8 cellular contexts compared by ENCODE assay signal in genomic region chr10:17257466-17258321, GRCh38. TPM values are rescaled to one million over a fixed set of nuclear protein-coding genes. Genes with fewer than 3 reads are reported as not detected.
DNase-seq lines count a peak whose midpoint lies in the region; ATAC-seq and TF ChIP-seq lines count a peak whose summit lies in the region.

No MANE protein-coding gene starts in this region.

- no peak overlapping the region for H2AK5ac ChIP-seq in IMR-90 (ENCODE audit: low read depth, low read length)

- no peak overlapping the region for H2AK9ac ChIP-seq in IMR-90 (replicated peaks; ENCODE audit: low read depth, low read length, poor library complexity)

- peak overlapping the region; percentile 87 for H3K14ac ChIP-seq in IMR-90 (replicated peaks; ENCODE audit: low read depth, low read length)

- in situ Hi-C loops in IMR-90 (cut with MboI; ENCODE audit: low sequenced_read_pairs) (loop anchor here (5.0 to 25.0 kb wide), 2 partner anchors 415 to 1370 kb away; no protein-coding TSS in a partner anchor), SK-MEL-5 (cut with HindIII; ENCODE audit: low pct_unique_long_range_greater_than_20kb, low sequenced_read_pairs) (no loop called here)

- dilution Hi-C loops in IMR-90 (cut with HindIII; ENCODE audit: low sequenced_read_pairs, unreplicated experiment), result no loop called here

- peak overlapping the region; percentile 19 for H3K27ac Mint-ChIP-seq in Calu3 (ENCODE audit: unreplicated experiment)
- no peak overlapping the region for H3K27ac Mint-ChIP-seq in activated naive CD8-positive, alpha-beta T cell treated with anti-CD3 and anti-CD28 coated beads, Interleukin-2, amount 50 U/mL, for 24 hours

- no peaks in the 10 kb centered on the region for H3K79me1 ChIP-seq in IMR-90 (ENCODE audit: low read depth in 1 of 2, low read length in 2 of 2)

- H2AFZ ChIP-seq in IMR-90 (replicated peaks; ENCODE audit: low read length, poor library complexity), result peak overlapping the region; percentile 86

- H4K8ac ChIP-seq in IMR-90 (ENCODE audit: low read depth in 2 of 2, low read length in 2 of 2), result peak overlapping the region; percentile 29 to 89; a peak in 2 of 4 replicates

- intact Hi-C loops in Calu3 (cut with micrococcal nuclease; ENCODE audit: unreplicated experiment) (loop anchor here (1.0 to 2.0 kb wide), 3 partner anchors 55 to 429 kb away; no protein-coding TSS in a partner anchor), IMR-90 (cut with micrococcal nuclease) (loop anchor here (1.0 kb wide), 5 partner anchors 28 to 429 kb away; no protein-coding TSS in a partner anchor), left cardiac atrium (cut with DNase I) (loop anchor here (1.0 to 5.0 kb wide), 3 partner anchors 414 to 429 kb away; no protein-coding TSS in a partner anchor)

- peaks cover 9% of the 10 kb centered on the region for H3K4me1 Mint-ChIP-seq in Calu3 (ENCODE audit: low read depth, unreplicated experiment)
- peaks cover 10% of the 10 kb centered on the region for H3K4me1 Mint-ChIP-seq in activated naive CD8-positive, alpha-beta T cell treated with anti-CD3 and anti-CD28 coated beads, Interleukin-2, amount 50 U/mL, for 24 hours

- H3K4me3 ChIP-seq in IMR-90 (ENCODE audit: insufficient read depth, low read depth, low read length), result peak overlapping the region; percentile 37; the same call in 1 of the 2 replicates

- no peaks in the 10 kb centered on the region for H3K27me3 ChIP-seq in IMR-90 (ENCODE audit: control insufficient read depth, insufficient read depth, low read length)

- H3K27me3 Mint-ChIP-seq in Calu3 (ENCODE audit: unreplicated experiment), result peaks cover 23% of the 10 kb centered on the region
- H3K27me3 Mint-ChIP-seq in activated naive CD8-positive, alpha-beta T cell treated with anti-CD3 and anti-CD28 coated beads, Interleukin-2, amount 50 U/mL, for 24 hours, result peaks cover 1% of the 10 kb centered on the region

- peaks cover 4% of the 10 kb centered on the region for H3K9me3 Mint-ChIP-seq in Calu3 (ENCODE audit: low read depth, unreplicated experiment)
- peaks cover 13% of the 10 kb centered on the region for H3K9me3 Mint-ChIP-seq in activated naive CD8-positive, alpha-beta T cell treated with anti-CD3 and anti-CD28 coated beads, Interleukin-2, amount 50 U/mL, for 24 hours

- peak overlapping the region; percentile 72; the same call in 1 of the 2 replicates for H3K4ac ChIP-seq in IMR-90 (ENCODE audit: low read depth, low read length)

- CTCF ChIA-PET in Calu3 (lab: Charles Lee) (no interaction called here), IMR-90 (lab: Yijun Ruan, JAX) (interaction anchor here (0.7 to 1.7 kb wide), 4 partner anchors 22 to 429 kb away, joined by 3 to 4 read pairs (median 3); no protein-coding TSS in a partner anchor)

- peaks cover 8% of the 10 kb centered on the region for H3K9me3 ChIP-seq in IMR-90 (ENCODE audit: control insufficient read depth, insufficient read depth, low read length)

- H3K9ac ChIP-seq in IMR-90 (ENCODE audit: low read depth, low read length), result peak overlapping the region; percentile 86

- TF ChIP-seq CTCF in Calu3 (IDR thresholded peaks at IDR 0.05; ENCODE audit: unreplicated experiment) (peak; percentile 76), IMR-90 (conservative IDR thresholded peaks at IDR 0.05; ENCODE audit: low read depth, low read length) (peak; percentile 94)

- peak overlapping the region; percentile 92 for H2BK120ac ChIP-seq in IMR-90 (ENCODE audit: low read depth, low read length)

- H3K36me3 Mint-ChIP-seq in Calu3 (ENCODE audit: insufficient read depth, unreplicated experiment), result no peaks in the 10 kb centered on the region
- H3K36me3 Mint-ChIP-seq in activated naive CD8-positive, alpha-beta T cell treated with anti-CD3 and anti-CD28 coated beads, Interleukin-2, amount 50 U/mL, for 24 hours (ENCODE audit: low read depth), result no peaks in the 10 kb centered on the region

- no peak for TF ChIP-seq POLR2A in IMR-90 (IDR thresholded peaks at IDR 0.05; ENCODE audit: low read depth, low read length)

- BruUV-seq in Calu3 (replicated peaks; lab: Mats Ljungman, UMichigan), result no TSS peak
- BruUV-seq in IMR-90 (replicated peaks; lab: Mats Ljungman, UMichigan), result no TSS peak

- H3K4me3 Mint-ChIP-seq in Calu3 (ENCODE audit: low read depth, unreplicated experiment), result peak overlapping the region; percentile 43
- peak overlapping the region; percentile 25 for H3K4me3 Mint-ChIP-seq in activated naive CD8-positive, alpha-beta T cell treated with anti-CD3 and anti-CD28 coated beads, Interleukin-2, amount 50 U/mL, for 24 hours

- ATAC-seq in GM19397 (IDR thresholded peaks at IDR 0.05; ENCODE audit: unreplicated experiment), result peak; percentile 74
- peak; percentile 98 for ATAC-seq in IMR-90 (ENCODE audit: low read depth)
- peak; percentile 68 for ATAC-seq in activated naive CD8-positive, alpha-beta T cell treated with anti-CD3 and anti-CD28 coated beads, Interleukin-2, amount 50 U/mL, for 24 hours
- ATAC-seq in left cardiac atrium, result peak; percentile 86 to 90
- ATAC-seq in GM18870 (IDR thresholded peaks at IDR 0.05; ENCODE audit: unreplicated experiment), result no peak

- DNase-seq in Calu3 (peak; percentile 64), IMR-90 (peak; percentile 78), SK-MEL-5 (ENCODE audit: low read depth, low spot score) (peak; percentile 79), left cardiac atrium (peak; percentile 28), renal cortical epithelial cell (ENCODE audit: low read depth) (peak; percentile 67)
- peak; percentile 43 for DNase-seq in activated naive CD8-positive, alpha-beta T cell treated with anti-CD3 and anti-CD28 coated beads, Interleukin-2, amount 50 U/mL, for 24 hours

- peak overlapping the region; percentile 37; the same call in 1 of the 2 replicates for H3K56ac ChIP-seq in IMR-90 (ENCODE audit: extremely low read depth, insufficient read depth, low read length)

- WGBS in IMR-90 (ENCODE audit: extremely low coverage in 2 of 2, insufficient read length in 1 of 2), 2 experiments, result 10% methylated on average over 2 of the region's 8 CpGs; no CpG with 5 or more reads in 1 of the 2 experiments

- POLR2A ChIA-PET in IMR-90 (lab: Charles Lee; ENCODE audit: unreplicated experiment), result no interaction called here

- H3K4me1 ChIP-seq in IMR-90 (ENCODE audit: control insufficient read depth, insufficient read depth, low read length), result no peaks in the 10 kb centered on the region

- peak overlapping the region; percentile 98 for H3K18ac ChIP-seq in IMR-90 (ENCODE audit: low read depth, low read length)

- H4K20me1 ChIP-seq in IMR-90 (ENCODE audit: insufficient read depth, low read length), result no peaks in the 10 kb centered on the region

- H2BK20ac ChIP-seq in IMR-90 (ENCODE audit: low read depth, low read length), result peak overlapping the region; percentile 91; the same call in 1 of the 2 replicates

- H3K27ac ChIP-seq in IMR-90 (ENCODE audit: insufficient read depth, low read length), result peak overlapping the region; percentile 18; the same call in 1 of the 2 replicates

- H2BK5ac ChIP-seq in IMR-90 (ENCODE audit: low read depth, low read length, poor library complexity, severe bottlenecking), result peak overlapping the region; percentile 48

- peak overlapping the region; percentile 98 for H3K4me2 ChIP-seq in IMR-90 (ENCODE audit: low read depth, low read length)

- H3K9me1 ChIP-seq in IMR-90 (ENCODE audit: insufficient read depth, low read length), result no peaks in the 10 kb centered on the region

- TF ChIP-seq RAD21 in IMR-90 (IDR thresholded peaks at IDR 0.05; ENCODE audit: low read length), result peak; percentile 97

- peak overlapping the region; percentile 96 for H4K5ac ChIP-seq in IMR-90 (ENCODE audit: low read depth, low read length)

- H2BK15ac ChIP-seq in IMR-90 (ENCODE audit: low read depth, low read length), result peak overlapping the region; percentile 67; the same call in 1 of the 3 replicates

- no peak overlapping the region; the same call in 1 of the 2 replicates for H4K91ac ChIP-seq in IMR-90 (ENCODE audit: insufficient read depth, low read depth, low read length)

- H3K36me3 ChIP-seq in IMR-90 (ENCODE audit: control insufficient read depth, insufficient read depth, low read length), result no peaks in the 10 kb centered on the region

- peak overlapping the region; percentile 88; the same call in 1 of the 2 replicates for H3K23ac ChIP-seq in IMR-90 (ENCODE audit: low read depth, low read length)

TF ChIP-seq in IMR-90, 13 proteins besides CTCF, POLR2A, EP300 and RAD21 (continues in another document):
- TF ChIP-seq RCOR1 (IDR thresholded peaks at IDR 0.05; ENCODE audit: insufficient replicate concordance, low read length), result no peak
- no peak for TF ChIP-seq BHLHE40 (IDR thresholded peaks at IDR 0.05; ENCODE audit: low read depth, low read length)
- TF ChIP-seq USF2 (IDR thresholded peaks at IDR 0.05; ENCODE audit: low read depth, low read length), result no peak
- TF ChIP-seq FOS (IDR thresholded peaks at IDR 0.05; ENCODE audit: low read depth, low read length), result no peak

RNA-seq across cellular contexts. Expression of gene VIM, which starts 29.7 kb away (rescaled TPM):
- total RNA-seq in Calu3 (2022) (318 and 486 TPM in 2 replicates), IMR-90 (2012; rRNA removed) (6,409 and 6,735 TPM in 2 replicates), left cardiac atrium (1,000 to 10,000 TPM in 1 of 2 donors, 100 to 1,000 TPM in 1; 934 to 1,097 TPM), renal cortical epithelial cell (2,197 and 3,974 TPM in 2 replicates)
- polyA plus RNA-seq in IMR-90 (2012; rRNA removed), result 4,502 and 5,313 TPM in 2 replicates
- 3,296 and 6,454 TPM in 2 replicates for polyA plus RNA-seq in IMR-90 (2012; cell fraction: cytosol; rRNA removed)
- polyA plus RNA-seq in IMR-90 (2012; cell fraction: nucleus; rRNA removed; ENCODE audit: low replicate concordance), result 3,181 and 7,305 TPM in 2 replicates
- total RNA-seq in SK-MEL-5 (2014; rRNA removed; shearing (Covaris generic)), result 2,222 and 2,306 TPM in 2 replicates
- polyA plus RNA-seq in SK-MEL-5 (2015; cell fraction: cytosol; rRNA removed), result 2,226 and 2,601 TPM in 2 replicates
- polyA plus RNA-seq in SK-MEL-5 (2015; cell fraction: nucleus; rRNA removed), result 999 and 1,074 TPM in 2 replicates

RNA-seq across cellular contexts. Expression of gene TRDMT1, which starts 56.2 kb away (rescaled TPM):
- total RNA-seq in Calu3 (2022), result 7.9 and 10.3 TPM in 2 replicates
- 4.7 and 6.7 TPM in 2 replicates for total RNA-seq in IMR-90 (2012; rRNA removed)
- polyA plus RNA-seq in IMR-90 (2012; rRNA removed), result 2.1 and 2.2 TPM in 2 replicates
- 0.90 and 4.7 TPM in 2 replicates for polyA plus RNA-seq in IMR-90 (2012; cell fraction: cytosol; rRNA removed)
- polyA plus RNA-seq in IMR-90 (2012; cell fraction: nucleus; rRNA removed; ENCODE audit: low replicate concordance), result 0.49 and 4.0 TPM in 2 replicates
- total RNA-seq in SK-MEL-5 (2014; rRNA removed; shearing (Covaris generic)), result 8.0 and 9.7 TPM in 2 replicates
- polyA plus RNA-seq in SK-MEL-5 (2015; cell fraction: cytosol; rRNA removed), result 5.0 and 5.9 TPM in 2 replicates
- polyA plus RNA-seq in SK-MEL-5 (2015; cell fraction: nucleus; rRNA removed), result 9.1 and 17.5 TPM in 2 replicates
- total RNA-seq in left cardiac atrium, result 1 to 10 TPM; 4.8 to 5.0 TPM
- total RNA-seq in renal cortical epithelial cell, result 5.2 and 6.1 TPM in 2 replicates

Comparison
In these comparisons a context has a peak if more than half of its experiments do, and no peak if none do; other contexts are left out.
1. DNase-seq: peak in every context shown above with its lines; median percentile 79 in SK-MEL-5; 78 in IMR-90; 67 in renal cortical epithelial cell; 64 in Calu3; 43 in activated naive CD8-positive, alpha-beta T cell treated with anti-CD3 and anti-CD28 coated beads, Interleukin-2, amount 50 U/mL, for 24 hours; 28 in left cardiac atrium.